In the genomic region with DNA sequence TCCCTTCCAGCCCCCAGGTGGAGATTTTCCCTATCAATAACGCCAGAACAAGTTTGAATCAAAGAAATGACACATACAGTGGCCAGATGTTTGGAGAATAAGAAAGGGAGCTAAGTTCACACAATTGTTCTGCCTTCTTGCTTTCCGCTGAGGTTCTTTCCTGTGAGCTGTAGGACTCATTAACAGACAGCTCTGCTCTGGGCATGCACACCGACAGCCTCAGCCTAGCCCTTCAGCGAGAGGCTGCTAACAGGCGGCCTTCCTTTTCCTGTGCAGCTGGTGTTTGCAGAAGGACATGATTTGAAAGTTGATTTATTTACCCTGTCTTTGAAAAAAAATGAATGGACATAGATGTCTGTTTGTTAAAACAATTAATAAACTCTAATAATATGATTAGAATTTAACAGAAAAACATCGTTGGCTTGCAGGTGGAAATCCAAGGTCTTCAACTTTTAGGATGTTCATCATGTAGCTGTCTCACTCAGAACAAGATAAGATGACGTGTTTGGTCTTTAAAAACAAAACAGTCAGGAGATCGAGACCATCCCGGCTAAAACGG, we compare ENCODE assay signal across 8 cellular contexts.
DNase-seq lines count a peak whose midpoint lies in the region; ATAC-seq and TF ChIP-seq lines count a peak whose summit lies in the region.

No MANE protein-coding gene starts in this region.

- H3K36me3 ChIP-seq in cardiac muscle cell (no peaks in the 10 kb centered on the region), right atrium auricular region (no peaks in the 10 kb centered on the region), neural progenitor cell (no peaks in the 10 kb centered on the region)

- TF ChIP-seq POLR2A in erythroblast (IDR thresholded peaks at IDR 0.05; ENCODE audit: low read length), result no peak

- H2AFZ ChIP-seq in neural progenitor cell (replicated peaks), result peak overlapping the region; percentile 20

- no peaks in the 10 kb centered on the region for H3F3A ChIP-seq in neural progenitor cell (ENCODE audit: low read depth)

- no peaks in the 10 kb centered on the region for H3K9me3 Mint-ChIP-seq in neural progenitor cell

- H3K4me2 ChIP-seq in neural progenitor cell, result no peak overlapping the region

- H3K9me3 ChIP-seq in cardiac muscle cell (ENCODE audit: low read depth) (no peaks in the 10 kb centered on the region), right atrium auricular region (no peaks in the 10 kb centered on the region), neural progenitor cell (ENCODE audit: low read depth) (no peaks in the 10 kb centered on the region)

- H3K27ac Mint-ChIP-seq in neural progenitor cell, result no peak overlapping the region

- no peaks in the 10 kb centered on the region for H4K20me1 ChIP-seq in neural progenitor cell (ENCODE audit: low read depth)

- H3K36me3 Mint-ChIP-seq in neural progenitor cell, result no peaks in the 10 kb centered on the region

- H3K9ac ChIP-seq in neural progenitor cell, result no peak overlapping the region

- no peak overlapping the region for H3K4me3 ChIP-seq in cardiac muscle cell
- no peak overlapping the region for H3K4me3 ChIP-seq in right atrium auricular region
- no peak overlapping the region for H3K4me3 ChIP-seq in neural progenitor cell
- H3K4me3 ChIP-seq in dorsolateral prefrontal cortex, result peak overlapping the region in 19 of 59 donors; percentile 1 to 48 (median 21)

- H3K4me1 Mint-ChIP-seq in neural progenitor cell, result peaks cover 23% of the 10 kb centered on the region

- TF ChIP-seq CTCF in cardiac muscle cell (IDR thresholded peaks at IDR 0.05; ENCODE audit: low read depth, low read length) (no peak), right atrium auricular region (IDR thresholded peaks at IDR 0.05) (no peak), neural progenitor cell (IDR thresholded peaks at IDR 0.05) (no peak), dorsolateral prefrontal cortex (IDR thresholded peaks at IDR 0.05 in 54 of 56, conservative IDR thresholded peaks at IDR 0.05 in 2 of 56; ENCODE audit: low read depth in 1 of 56, partially characterized antibody in 56 of 56) (no peak)

- no peaks in the 10 kb centered on the region for H3K79me2 ChIP-seq in neural progenitor cell (ENCODE audit: low read depth)

- H3K4me3 Mint-ChIP-seq in neural progenitor cell, result no peak overlapping the region

- DNase-seq in cardiac muscle cell (ENCODE audit: low read depth in 1 of 2, low spot score in 1 of 2) (peak; percentile 10 to 43), right atrium auricular region (ENCODE audit: low spot score) (no peak), neural progenitor cell (ENCODE audit: low spot score) (peak; percentile 33), erythroblast (lab: John Stamatoyannopoulos, UW) (no peak), dorsolateral prefrontal cortex (no peak), GM19240 (ENCODE audit: insufficient read length, low spot score) (no peak)
- DNase-seq in activated T-cell treated with anti-CD3 and anti-CD28 coated beads, Interleukin-2, amount 50 U/mL, for 1 hour, result peak; percentile 33

- H3K27ac ChIP-seq in cardiac muscle cell (no peak overlapping the region), right atrium auricular region (no peak overlapping the region), neural progenitor cell (no peak overlapping the region), dorsolateral prefrontal cortex (peak overlapping the region in 1 of 59 donors; percentile 27)

- ATAC-seq in HG03469 (IDR thresholded peaks at IDR 0.05; ENCODE audit: unreplicated experiment), result peak; percentile 43

- intact Hi-C loops in dorsolateral prefrontal cortex (cut with DNase I), result no loop called here

- peaks cover 2% of the 10 kb centered on the region for H3K27me3 Mint-ChIP-seq in neural progenitor cell (ENCODE audit: insufficient read depth, low read depth)

- H3K4me1 ChIP-seq in cardiac muscle cell (ENCODE audit: low read depth) (no peaks in the 10 kb centered on the region), right atrium auricular region (no peaks in the 10 kb centered on the region), neural progenitor cell (no peaks in the 10 kb centered on the region)

- H3K27me3 ChIP-seq in cardiac muscle cell, result peaks cover 6% of the 10 kb centered on the region
- no peaks in the 10 kb centered on the region for H3K27me3 ChIP-seq in right atrium auricular region
- no peaks in the 10 kb centered on the region for H3K27me3 ChIP-seq in neural progenitor cell
- peaks cover 0 to 23% (median 0%) of the 10 kb centered on the region in 45 donors for H3K27me3 ChIP-seq in dorsolateral prefrontal cortex

Comparison
In these comparisons a context has a peak if more than half of its experiments do, and no peak if none do; other contexts are left out.
1. DNase-seq: peak in cardiac muscle cell (2 of 2), activated T-cell treated with anti-CD3 and anti-CD28 coated beads, Interleukin-2, amount 50 U/mL, for 1 hour (single experiment) and neural progenitor cell (single experiment); none in right atrium auricular region (single experiment), erythroblast (0 of 2), dorsolateral prefrontal cortex (0 of 10) and GM19240 (single experiment).